Comparison of ENCODE assay signal across 9 cellular contexts in the genomic region with DNA sequence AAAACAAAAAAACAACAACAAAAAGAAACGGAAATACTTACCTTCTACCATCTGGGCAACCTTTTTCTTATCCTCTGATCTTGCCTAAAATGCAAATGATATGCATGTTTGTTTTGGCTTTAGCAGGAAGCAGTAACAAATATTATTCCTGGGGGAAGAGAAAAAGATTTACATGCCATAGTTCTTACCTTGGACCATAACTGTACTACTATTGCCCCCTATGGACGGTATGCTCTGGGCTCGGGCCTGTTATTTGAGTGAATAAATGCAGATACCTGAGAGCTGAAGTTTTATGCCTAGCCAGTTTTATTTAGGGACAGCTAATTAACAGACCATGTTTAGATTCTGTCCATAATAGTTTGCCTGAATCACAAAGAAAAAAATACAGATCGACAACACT. TPM values are rescaled to one million over a fixed set of nuclear protein-coding genes. Genes with fewer than 3 reads are reported as not detected.
DNase-seq lines count a peak whose midpoint lies in the region; ATAC-seq, FAIRE-seq and TF ChIP-seq lines count a peak whose summit lies in the region.
"Had no signal": no experiment of that assay in that cellular context is flagged by ENCODE, and none has a peak within 500 bp of the region (broad histone marks: within the 10 kb centered on the region; RNA-seq: fewer than 3 reads in every experiment).

No MANE protein-coding gene starts in this region.

- H3K27ac Mint-ChIP-seq in T-helper 2 cell treated with Interferon-gamma antibody and Interleukin-4, amounts not matched to agents 5 μg/mL and 100 μg/mL, for 36 hours: no peak overlapping the region

- TF ChIP-seq CTCF in Loucy (conservative IDR thresholded peaks at IDR 0.05; ENCODE audit: low read length) (peak; percentile 69), K562 (IDR thresholded peaks at IDR 0.05 in 2 of 3, conservative IDR thresholded peaks at IDR 0.05 in 1 of 3; ENCODE audit: insufficient read depth in 2 of 3, low read depth in 1 of 3, low read length in 3 of 3) (peak; percentile 33 to 65 (median 43); a peak in 4 of 6 replicates)

- POLR2A ChIA-PET in K562 (lab: Yijun Ruan, JAX): interaction anchor here (2.2 kb wide), 1 partner anchor 10 kb away, joined by 9 read pairs; no protein-coding TSS in a partner anchor

- H3K36me3 ChIP-seq in Loucy (ENCODE audit: insufficient read depth, low read length) (no peaks in the 10 kb centered on the region), K562 (ENCODE audit: control insufficient read depth, insufficient read depth, low read length) (no peaks in the 10 kb centered on the region)

- H3K4me1 ChIP-seq in Loucy (ENCODE audit: insufficient read depth, low read length, poor library complexity, severe bottlenecking) (peaks cover 4% of the 10 kb centered on the region), K562 (replicated peaks in 1 of 2; ENCODE audit: control insufficient read depth in 2 of 2, insufficient read depth in 2 of 2, low read length in 2 of 2) (peaks cover 0 to 4% of the 10 kb centered on the region in 2 experiments; a peak in 2 of 5 replicates)

- H3K4me3 Mint-ChIP-seq in T-helper 2 cell treated with Interferon-gamma antibody and Interleukin-4, amounts not matched to agents 5 μg/mL and 100 μg/mL, for 36 hours: no peak overlapping the region

- no peaks in the 10 kb centered on the region for H3K27me3 ChIP-seq in Loucy (ENCODE audit: insufficient read depth, low read length, poor library complexity, severe bottlenecking)
- H3K27me3 ChIP-seq in K562 (ENCODE audit: control insufficient read depth in 2 of 2, insufficient read depth in 2 of 2, low read length in 2 of 2): peaks cover 0 to 18% of the 10 kb centered on the region in 2 experiments; a peak in 2 of 5 replicates

- H4K20me1 ChIP-seq in Loucy (ENCODE audit: insufficient read depth, low read length, poor library complexity, severe bottlenecking): no peaks in the 10 kb centered on the region
- H4K20me1 ChIP-seq in K562 (replicated peaks; ENCODE audit: control insufficient read depth, insufficient read depth, low read length): no peaks in the 10 kb centered on the region

- 18% methylated on average over 4 of the region's 4 CpGs for WGBS in K562 (ENCODE audit: insufficient coverage, low coverage, missing lambda C conversion rate)

- no peaks in the 10 kb centered on the region for H3K9me2 ChIP-seq in Loucy (replicated peaks; ENCODE audit: low read depth, low read length)

- BruUV-seq in K562 (replicated peaks; lab: Mats Ljungman, UMichigan): no TSS peak

- ATAC-seq in K562 (peak; percentile 80), HG03135 (IDR thresholded peaks at IDR 0.05; ENCODE audit: unreplicated experiment) (no peak)

- CTCF ChIA-PET in K562 (lab: Yijun Ruan, JAX; ENCODE audit: low intra/inter-chr PET ratio): interaction anchor here (1.0 to 1.3 kb wide), 2 partner anchors 23 to 62 kb away, joined by 3 to 4 read pairs; no protein-coding TSS in a partner anchor

- no peak overlapping the region for H3K4me2 ChIP-seq in Loucy (ENCODE audit: low read depth, low read length, poor library complexity, severe bottlenecking)
- H3K4me2 ChIP-seq in K562 (ENCODE audit: insufficient read depth, low read length): no peak overlapping the region

- no peaks in the 10 kb centered on the region for H3K36me3 Mint-ChIP-seq in T-helper 2 cell treated with Interferon-gamma antibody and Interleukin-4, amounts not matched to agents 5 μg/mL and 100 μg/mL, for 36 hours (ENCODE audit: low read depth)

- FAIRE-seq in K562 (lab: Jason Lieb, UNC): peak; percentile 6

- H3K4me3 ChIP-seq in Loucy (ENCODE audit: low read length, poor library complexity, severe bottlenecking) (no peak overlapping the region), K562 (no peak overlapping the region)

- no peaks in the 10 kb centered on the region for H3K9me3 Mint-ChIP-seq in T-helper 2 cell treated with Interferon-gamma antibody and Interleukin-4, amounts not matched to agents 5 μg/mL and 100 μg/mL, for 36 hours

- intact Hi-C loops in K562 (cut with micrococcal nuclease): no loop called here

- H2AFZ ChIP-seq in Loucy (ENCODE audit: low read length): no peak overlapping the region
- no peak overlapping the region for H2AFZ ChIP-seq in K562 (ENCODE audit: low read depth, low read length)

- no peaks in the 10 kb centered on the region for H3K79me2 ChIP-seq in Loucy (ENCODE audit: insufficient read depth, low read length)
- no peaks in the 10 kb centered on the region for H3K79me2 ChIP-seq in K562 (ENCODE audit: control insufficient read depth, insufficient read depth, low read length)

- H3K9ac ChIP-seq in Loucy (ENCODE audit: low read depth, low read length, poor library complexity, severe bottlenecking): no peak overlapping the region
- H3K9ac ChIP-seq in K562 (ENCODE audit: insufficient read depth in 1 of 2, low read depth in 2 of 2, low read length in 2 of 2): no peak overlapping the region

- H3K9me3 ChIP-seq in Loucy (ENCODE audit: insufficient read depth, low read depth, low read length) (no peaks in the 10 kb centered on the region), K562 (replicated peaks; ENCODE audit: control insufficient read depth, insufficient read depth, low read depth, low read length) (no peaks in the 10 kb centered on the region)

- no peaks in the 10 kb centered on the region for H3K27me3 Mint-ChIP-seq in T-helper 2 cell treated with Interferon-gamma antibody and Interleukin-4, amounts not matched to agents 5 μg/mL and 100 μg/mL, for 36 hours (ENCODE audit: low read depth)

- no peak overlapping the region for H3K27ac ChIP-seq in K562 (ENCODE audit: extremely low read depth, low read depth, low read length)

- TF ChIP-seq RAD21 in K562 (CRISPR knock-in tag; conservative IDR thresholded peaks at IDR 0.05 in 1 of 2, IDR thresholded peaks at IDR 0.05 in 1 of 2): peak in 1 of 2 experiments; percentile 68; a peak in 2 of 4 replicates

- DNase-seq in T-helper 2 cell (peak in 3 of 5 experiments; percentile 22 to 38 (median 32)), K562 (ENCODE audit: extremely low read depth in 1 of 4, low spot score in 3 of 4) (peak in 2 of 4 experiments; percentile 35 to 41), renal cortical epithelial cell (ENCODE audit: low read depth) (peak; percentile 40), NCI-H146 treated with DMSO at 0.1 percent for 48 hours (lab: John Stamatoyannopoulos, UW; ENCODE audit: unreplicated experiment) (no peak), SHP77 treated with DMSO at 0.1 percent for 48 hours (lab: John Stamatoyannopoulos, UW) (no peak)
- DNase-seq in T-helper 2 cell treated with Interferon-gamma antibody and Interleukin-4, amounts not matched to agents 5 μg/mL and 100 μg/mL, for 36 hours (ENCODE audit: low spot score): no peak
- DNase-seq: COR-L47 had no signal

- no peak for TF ChIP-seq EP300 in K562 (IDR thresholded peaks at IDR 0.05; ENCODE audit: low read length)

- in situ Hi-C loops in K562 (cut with MboI): no loop called here

- TF ChIP-seq POLR2A in K562 (conservative IDR thresholded peaks at IDR 0.05): no peak

- H3K4me1 Mint-ChIP-seq in T-helper 2 cell treated with Interferon-gamma antibody and Interleukin-4, amounts not matched to agents 5 μg/mL and 100 μg/mL, for 36 hours (ENCODE audit: low read depth): no peaks in the 10 kb centered on the region

- no peaks in the 10 kb centered on the region for H3F3A ChIP-seq in Loucy (ENCODE audit: low read depth)

- no peaks in the 10 kb centered on the region for H3K9me1 ChIP-seq in K562 (ENCODE audit: control insufficient read depth, insufficient read depth, low read length)

TF ChIP-seq in K562, 482 proteins besides CTCF, POLR2A, EP300 and RAD21 (continues in another document):
- TF ChIP-seq SIRT6 (IDR thresholded peaks at IDR 0.05; ENCODE audit: low read depth, low read length) (no peak), ZNF41 (CRISPR knock-in tag; conservative IDR thresholded peaks at IDR 0.05) (no peak)

RNA-seq across cellular contexts. Expression of a gene that starts 12.6 kb away (rescaled TPM):
- 15.5 and 16.0 TPM in 2 replicates for total RNA-seq in K562 (2011; cell fraction: chromatin; rRNA removed; ENCODE audit: low replicate concordance)
- 10.4 and 11.8 TPM in 2 replicates for total RNA-seq in K562 (2011; cell fraction: nucleolus; rRNA removed)
- total RNA-seq in K562 (2011; cell fraction: nucleoplasm; rRNA removed): 14.9 and 15.2 TPM in 2 replicates
- 1.7 and 3.9 TPM in 2 replicates for total RNA-seq in K562 (2014; rRNA removed)
- total RNA-seq in K562 (2014; rRNA removed; fragmentation: Illumina TruSeq; extraction: Trizol): 2.0 and 2.1 TPM in 2 replicates
- total RNA-seq in K562 (2015; rRNA removed; fragmentation: Illumina TruSeq; extraction: Trizol): 2.1 and 2.4 TPM in 2 replicates
- total RNA-seq in K562 (2021): 3.1 and 3.6 TPM in 2 replicates
- polyA plus RNA-seq in K562 (2011; rRNA removed): 4.8 and 5.7 TPM in 2 replicates
- polyA plus RNA-seq in K562 (2011; cell fraction: cytosol; rRNA removed): 5.5 and 5.9 TPM in 2 replicates
- 11.6 and 22.7 TPM in 2 replicates for polyA plus RNA-seq in K562 (2011; cell fraction: nucleus; rRNA removed)
- polyA plus RNA-seq in K562 (2012): 2.4 and 2.7 TPM in 2 replicates
- 3.8 and 4.4 TPM in 2 replicates for polyA plus RNA-seq in K562 (2014; fragmentation: Illumina TruSeq; extraction: Trizol)
- polyA plus RNA-seq in K562 (2014; fragmentation: Nextera tagmentation; extraction: Ambion mirVana): 1 to 10 TPM; 1.8 to 2.1 TPM
- 2.2 and 2.5 TPM in 2 replicates for polyA plus RNA-seq in K562 (2014; rRNA removed)
- polyA minus RNA-seq in K562 (2011; rRNA and poly(A)+ RNA removed): 4.1 and 9.6 TPM in 2 replicates
- 0.73 and 2.3 TPM in 2 replicates for polyA minus RNA-seq in K562 (2011; cell fraction: cytosol; rRNA and poly(A)+ RNA removed)
- 6.4 and 7.9 TPM in 2 replicates for polyA minus RNA-seq in K562 (2011; cell fraction: nucleus; rRNA and poly(A)+ RNA removed)
- total RNA-seq in renal cortical epithelial cell: 0.52 and 3.0 TPM in 2 replicates

RNA-seq across cellular contexts. Expression of a gene that starts 37.4 kb away (rescaled TPM):
- total RNA-seq in K562 (2011; cell fraction: chromatin; rRNA removed; ENCODE audit: low replicate concordance): not detected in 2 replicates
- total RNA-seq in K562 (2011; cell fraction: nucleolus; rRNA removed): not detected in 2 replicates
- total RNA-seq in K562 (2011; cell fraction: nucleoplasm; rRNA removed): not detected in 2 replicates
- total RNA-seq in K562 (2014; rRNA removed) (not detected in 2 replicates), K562 (2014; rRNA removed; fragmentation: Illumina TruSeq; extraction: Trizol) (not detected in 2 replicates), K562 (2015; rRNA removed; fragmentation: Illumina TruSeq; extraction: Trizol) (not detected in 2 replicates), K562 (2021) (not detected in 2 replicates), renal cortical epithelial cell (not detected in 2 replicates)
- polyA plus RNA-seq in K562 (2011; rRNA removed) (not detected in 2 replicates), K562 (2014; fragmentation: Illumina TruSeq; extraction: Trizol) (not detected in 2 replicates), K562 (2014; fragmentation: Nextera tagmentation; extraction: Ambion mirVana) (under 1 TPM; 0.01 to 0.14 TPM), K562 (2014; rRNA removed) (not detected in 2 replicates)
- polyA plus RNA-seq in K562 (2011; cell fraction: cytosol; rRNA removed): not detected in 2 replicates
- not detected in 2 replicates for polyA plus RNA-seq in K562 (2011; cell fraction: nucleus; rRNA removed)
- 0.06 and 0.14 TPM in 2 replicates for polyA plus RNA-seq in K562 (2012)
- not detected in 2 replicates for polyA minus RNA-seq in K562 (2011; rRNA and poly(A)+ RNA removed)
- polyA minus RNA-seq in K562 (2011; cell fraction: cytosol; rRNA and poly(A)+ RNA removed): not detected in 2 replicates
- polyA minus RNA-seq in K562 (2011; cell fraction: nucleus; rRNA and poly(A)+ RNA removed): not detected in 2 replicates

Comparison
In these comparisons a context has a peak if more than half of its experiments do, and no peak if none do; other contexts are left out.
1. DNase-seq: peak in T-helper 2 cell (3 of 5) and renal cortical epithelial cell (single experiment); none in T-helper 2 cell treated with Interferon-gamma antibody and Interleukin-4, amounts not matched to agents 5 μg/mL and 100 μg/mL, for 36 hours (single experiment), NCI-H146 treated with DMSO at 0.1 percent for 48 hours (single experiment) and SHP77 treated with DMSO at 0.1 percent for 48 hours (single experiment).